14 cellular contexts compared by ENCODE assay signal in genomic region chr10:79132681-79133381, GRCh38.
DNase-seq lines count a peak whose midpoint lies in the region; ATAC-seq and TF ChIP-seq lines count a peak whose summit lies in the region.
"Had no signal": no experiment of that assay in that cellular context is flagged by ENCODE, and none has a peak within 500 bp of the region (broad histone marks: within the 10 kb centered on the region; RNA-seq: fewer than 3 reads in every experiment).

No MANE protein-coding gene starts in this region.

- H3K4me2 ChIP-seq in OCI-LY3 (ENCODE audit: low read length): peak overlapping the region; percentile 37

- POLR2A ChIA-PET in HEK293 (lab: Yijun Ruan, JAX): no interaction called here

- ATAC-seq in gastroesophageal sphincter: no peak

- CTCF ChIA-PET in HEK293 (lab: Yijun Ruan, JAX): interaction anchor here (0.8 kb wide), 2 partner anchors 9 to 11 kb away, joined by 3 read pairs; no protein-coding TSS in a partner anchor

- H3K4me3 ChIP-seq in HEK293 (ENCODE audit: low read depth, low read length) (no peak overlapping the region), OCI-LY3 (ENCODE audit: low read length) (no peak overlapping the region), gastroesophageal sphincter (no peak overlapping the region), spleen (no peak overlapping the region)
- H3K4me3 ChIP-seq: coronary artery, HAP-1 had no signal

- peaks cover 7% of the 10 kb centered on the region for H3K4me1 ChIP-seq in HEK293 (ENCODE audit: control insufficient read depth, insufficient read depth, low read length)
- H3K4me1 ChIP-seq in OCI-LY3 (ENCODE audit: low read length): peaks cover 11% of the 10 kb centered on the region
- H3K4me1 ChIP-seq in gastroesophageal sphincter: peaks cover 7 to 98% (median 47%) of the 10 kb centered on the region in 3 donors
- peaks cover 44 to 100% (median 80%) of the 10 kb centered on the region in 6 donors for H3K4me1 ChIP-seq in spleen

- no peak overlapping the region for H2AFZ ChIP-seq in OCI-LY3 (ENCODE audit: low read depth, low read length)

- H3K27me3 ChIP-seq in OCI-LY3 (ENCODE audit: low read depth, low read length) (no peaks in the 10 kb centered on the region), gastroesophageal sphincter (no peaks in the 10 kb centered on the region), spleen (replicated peaks in 1 of 7) (no peaks in the 10 kb centered on the region)

- H3K27ac ChIP-seq in HEK293 (ENCODE audit: extremely low read depth, low read depth, low read length) (no peak overlapping the region), OCI-LY3 (ENCODE audit: low read length) (no peak overlapping the region), gastroesophageal sphincter (peak overlapping the region in 3 of 4 donors; percentile 48 to 58 (median 58)), spleen (peak overlapping the region in 6 of 8 donors; percentile 4 to 95 (median 82))
- H3K27ac ChIP-seq: coronary artery had no signal

- WGBS in gastroesophageal sphincter (ENCODE audit: low coverage in 1 of 2), 2 donors: 62 to 67% methylated on average over 1 to 5 of the region's 7 CpGs
- WGBS in spleen, 5 donors: 23 to 36% (median 36%) methylated on average over 7 of the region's 7 CpGs

- no peaks in the 10 kb centered on the region for H4K20me1 ChIP-seq in OCI-LY3 (ENCODE audit: insufficient read depth, low read length)

- TF ChIP-seq CTCF in HEK293 (tag by site-specific recombination; IDR thresholded peaks at IDR 0.05): no peak
- TF ChIP-seq CTCF in OCI-LY3 (IDR thresholded peaks at IDR 0.05; ENCODE audit: low read depth, low read length): no peak
- TF ChIP-seq CTCF in gastroesophageal sphincter (IDR thresholded peaks at IDR 0.05): no peak
- no peak for TF ChIP-seq CTCF in spleen (IDR thresholded peaks at IDR 0.05 in 8 of 11, conservative IDR thresholded peaks at IDR 0.05 in 3 of 11)

- no peak for TF ChIP-seq EP300 in gastroesophageal sphincter (IDR thresholded peaks at IDR 0.05)

- H3K36me3 ChIP-seq in HEK293 (ENCODE audit: control insufficient read depth in 2 of 2, insufficient read depth in 1 of 2, low read length in 2 of 2) (no peaks in the 10 kb centered on the region), OCI-LY3 (replicated peaks; ENCODE audit: low read depth, low read length) (no peaks in the 10 kb centered on the region), gastroesophageal sphincter (peaks cover 0 to 16% of the 10 kb centered on the region in 2 donors), spleen (peaks cover 0 to 19% (median 0%) of the 10 kb centered on the region in 6 donors)
- H3K36me3 ChIP-seq: HAP-1 had no signal

- TF ChIP-seq POLR2A in gastroesophageal sphincter (IDR thresholded peaks at IDR 0.05) (no peak), spleen (IDR thresholded peaks at IDR 0.05) (no peak)

- H3K9ac ChIP-seq in OCI-LY3 (ENCODE audit: low read length): no peak overlapping the region

- DNase-seq in spleen (no peak), AG20443 (ENCODE audit: low spot score) (no peak), SW 1271 (lab: John Stamatoyannopoulos, UW) (no peak)
- no peak for DNase-seq in activated T-cell treated with anti-CD3 and anti-CD28 coated beads, Interleukin-2, amount 50 U/mL, for 1 hour
- DNase-seq: activated CD4-positive, alpha-beta T cell treated with anti-CD3 and anti-CD28 coated beads for 1 hour; activated naive CD4-positive, alpha-beta T cell treated with anti-CD3 and anti-CD28 coated beads for 36 hours; DMS79 treated with DMSO at 0.1 percent for 48 hours; foreskin melanocyte; NCI-H1694 treated with DMSO at 0.1 percent for 48 hours had no signal

- intact Hi-C loops in spleen (cut with DNase I; ENCODE audit: low total_unique reads): no loop called here

- H3K9me3 ChIP-seq in HEK293 (ENCODE audit: control insufficient read depth, insufficient read depth, low read depth, low read length) (no peaks in the 10 kb centered on the region), OCI-LY3 (ENCODE audit: insufficient read depth, low read length) (no peaks in the 10 kb centered on the region), gastroesophageal sphincter (no peaks in the 10 kb centered on the region), spleen (no peaks in the 10 kb centered on the region)
- H3K9me3 ChIP-seq: HAP-1 had no signal

- no peaks in the 10 kb centered on the region for H3K79me2 ChIP-seq in OCI-LY3 (ENCODE audit: low read length)

TF ChIP-seq in HEK293, 187 proteins besides CTCF, POLR2A, EP300 and RAD21:
- TF ChIP-seq ZFP3 (tag by site-specific recombination; IDR thresholded peaks at IDR 0.05; ENCODE audit: low read depth) (peak; percentile 96), FEZF1 (tag by site-specific recombination; IDR thresholded peaks at IDR 0.05) (no peak), ZNF600 (tag by site-specific recombination; IDR thresholded peaks at IDR 0.05) (peak; percentile 60; the same call in 1 of the 2 replicates)

Comparison
In these comparisons a context has a peak if more than half of its experiments do, and no peak if none do; other contexts are left out.
1. H3K27ac ChIP-seq: peak in gastroesophageal sphincter (3 of 4) and spleen (6 of 8); none in HEK293 (single experiment) and OCI-LY3 (single experiment).